ENCODE assay signal across 8 cellular contexts in the genomic region with DNA sequence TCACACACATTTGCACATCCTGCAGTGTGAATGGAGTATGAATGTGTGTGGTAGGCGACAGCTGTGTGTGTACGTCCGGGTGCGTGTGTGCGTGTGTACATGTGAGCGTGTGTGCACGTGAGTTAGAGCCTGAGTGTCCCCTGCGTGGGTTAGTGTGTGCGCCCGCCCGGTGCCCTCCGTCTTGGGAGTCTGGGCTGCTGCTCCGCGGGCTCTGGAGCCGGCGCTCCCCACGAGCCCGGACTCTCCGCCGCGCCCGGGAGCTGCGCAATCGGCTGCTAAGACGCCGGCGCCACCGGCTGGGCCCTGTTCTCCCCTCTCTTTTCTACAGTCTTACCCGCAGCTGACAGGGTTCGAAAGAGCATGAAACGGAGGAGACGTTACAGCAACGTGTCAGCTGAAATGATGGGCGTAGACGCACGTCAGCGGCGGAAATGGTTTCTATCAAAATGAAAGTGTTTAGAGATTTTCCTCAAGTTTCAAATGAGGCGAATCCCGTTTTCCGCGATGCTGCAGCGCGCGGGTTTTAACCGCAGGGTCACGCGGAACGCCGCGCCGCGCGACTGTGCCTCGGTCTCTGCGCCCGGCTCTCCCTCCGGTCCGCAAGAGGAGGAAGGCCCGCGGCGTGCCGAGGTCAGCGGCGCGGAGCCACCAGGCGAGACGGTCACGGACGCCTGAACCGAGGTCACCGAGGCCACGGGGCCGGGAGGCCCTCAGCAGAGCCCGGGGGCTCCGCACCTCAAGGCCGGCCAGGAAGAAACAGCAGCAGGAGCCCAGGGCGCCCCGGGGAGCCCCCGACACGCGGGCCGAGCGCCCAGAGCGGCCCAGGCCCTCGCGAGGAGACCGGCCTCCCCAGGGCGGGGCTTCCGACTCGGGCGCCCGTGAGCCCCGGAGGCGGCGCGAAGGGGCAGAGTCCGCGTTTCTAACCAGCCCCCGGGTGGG.
DNase-seq lines count a peak whose midpoint lies in the region; ATAC-seq and TF ChIP-seq lines count a peak whose summit lies in the region.

No MANE protein-coding gene starts in this region.

- H3K27me3 ChIP-seq in H7 (ENCODE audit: control insufficient read depth, insufficient read depth, low read length) (peaks cover 37% of the 10 kb centered on the region), iPS DF 6.9 (ENCODE audit: control insufficient read depth, insufficient read depth, low read length) (peaks cover 30% of the 10 kb centered on the region), gastrocnemius medialis (peaks cover 38 to 66% (median 53%) of the 10 kb centered on the region in 3 donors)

- peak overlapping the region; percentile 41 for H3K4me3 ChIP-seq in H7 (ENCODE audit: insufficient read depth, low read depth, low read length)
- peak overlapping the region; percentile 37; the same call in 1 of the 2 replicates for H3K4me3 ChIP-seq in iPS DF 6.9 (ENCODE audit: low read length)
- peak overlapping the region; percentile 50 to 68 (median 54) for H3K4me3 ChIP-seq in gastrocnemius medialis

- no peak for TF ChIP-seq POLR2A in gastrocnemius medialis (IDR thresholded peaks at IDR 0.05)

- peak; percentile 56 for DNase-seq in CD1c-positive myeloid dendritic cell (ENCODE audit: extremely low spot score)
- DNase-seq in H7: peak; percentile 89
- DNase-seq in SW480 (ENCODE audit: low spot score): peak; percentile 66
- DNase-seq in iPS DF 6.9 (ENCODE audit: low read depth, low spot score): no peak
- no peak for DNase-seq in gastrocnemius medialis

- H3K36me3 ChIP-seq in H7 (replicated peaks; ENCODE audit: control insufficient read depth, insufficient read depth, low read length): no peaks in the 10 kb centered on the region
- H3K36me3 ChIP-seq in iPS DF 6.9 (ENCODE audit: control insufficient read depth, insufficient read depth, low read length): no peaks in the 10 kb centered on the region
- no peaks in the 10 kb centered on the region for H3K36me3 ChIP-seq in gastrocnemius medialis

- H3K27ac ChIP-seq in angular gyrus (ENCODE audit: low read depth, low read length) (peak overlapping the region; percentile 57), iPS DF 6.9 (ENCODE audit: low read length) (no peak overlapping the region), gastrocnemius medialis (no peak overlapping the region)

- H3K4me1 ChIP-seq in iPS DF 6.9 (ENCODE audit: control insufficient read depth, insufficient read depth, low read length) (peaks cover 4% of the 10 kb centered on the region), gastrocnemius medialis (peaks cover 0 to 6% of the 10 kb centered on the region in 2 donors)

- intact Hi-C loops in gastrocnemius medialis (cut with DNase I; ENCODE audit: low total_unique reads): no loop called here

- no peak for ATAC-seq in gastrocnemius medialis
- no peak for ATAC-seq in GM19328 (IDR thresholded peaks at IDR 0.05; ENCODE audit: unreplicated experiment)
- no peak for ATAC-seq in GM18870 (IDR thresholded peaks at IDR 0.05; ENCODE audit: unreplicated experiment)

- H3K9me3 ChIP-seq in iPS DF 6.9 (ENCODE audit: control insufficient read depth, insufficient read depth, low read length) (no peaks in the 10 kb centered on the region), gastrocnemius medialis (no peaks in the 10 kb centered on the region)

- TF ChIP-seq CTCF in gastrocnemius medialis (IDR thresholded peaks at IDR 0.05 in 4 of 5, conservative IDR thresholded peaks at IDR 0.05 in 1 of 5): no peak

- no CpG with 5 or more reads among the region's 100 CpGs for WGBS in iPS DF 6.9 (ENCODE audit: insufficient coverage, insufficient read length)

- in situ Hi-C loops in gastrocnemius medialis (cut with MboI; ENCODE audit: low sequenced_read_pairs in 4 of 4): no loop called here

Comparison
In these comparisons a context has a peak if more than half of its experiments do, and no peak if none do; other contexts are left out.
1. DNase-seq: peak in CD1c-positive myeloid dendritic cell (single experiment), H7 (single experiment) and SW480 (single experiment); none in iPS DF 6.9 (single experiment) and gastrocnemius medialis (0 of 2).
2. Peak in every context shown above with its lines, with median percentiles within 50 percentile points of each other: H3K4me3 ChIP-seq.